18 cellular contexts compared by ENCODE assay signal in genomic region chr16:51328708-51329107, GRCh38.
A peak's percentile ranks its signal among the peaks of the same experiment; 100 is the strongest.
DNase-seq lines count a peak whose midpoint lies in the region; FAIRE-seq and TF ChIP-seq lines count a peak whose summit lies in the region.
"Had no signal": no experiment of that assay in that cellular context is flagged by ENCODE, and none has a peak within 500 bp of the region (broad histone marks: within the 10 kb centered on the region; RNA-seq: fewer than 3 reads in every experiment).

No MANE protein-coding gene starts in this region.

- no peak overlapping the region for H3K4me3 Mint-ChIP-seq in glutamatergic neuron (ENCODE audit: unreplicated experiment)
- H3K4me3 Mint-ChIP-seq in nephron progenitor cell: peak overlapping the region; percentile 14
- H3K4me3 Mint-ChIP-seq in activated T-helper 1 cell treated with anti-CD3 and anti-CD28 coated beads, Interleukin-12 subunit alpha, Interleukin-12 subunit beta, Interleukin-2, Interleukin-4 antibody, amounts not matched to agents 30 ng/mL and 10 ng/mL and 1 ng/mL, durations not matched to agents 14 hours and 24 hours and 36 hours: no peak overlapping the region
- H3K4me3 Mint-ChIP-seq: B cell; CD4-positive, alpha-beta T cell; HFFc6 had no signal

- H3K36me3 Mint-ChIP-seq in glutamatergic neuron (ENCODE audit: unreplicated experiment) (peaks cover 10% of the 10 kb centered on the region), nephron progenitor cell (ENCODE audit: low read depth) (peaks cover 44% of the 10 kb centered on the region)
- H3K36me3 Mint-ChIP-seq in activated T-helper 1 cell treated with anti-CD3 and anti-CD28 coated beads, Interleukin-12 subunit alpha, Interleukin-12 subunit beta, Interleukin-2, Interleukin-4 antibody, amounts not matched to agents 30 ng/mL and 10 ng/mL and 1 ng/mL, durations not matched to agents 14 hours and 24 hours and 36 hours (ENCODE audit: low read depth): no peaks in the 10 kb centered on the region

- H3K4me1 Mint-ChIP-seq in glutamatergic neuron (ENCODE audit: low read depth, unreplicated experiment) (peaks cover 13% of the 10 kb centered on the region), nephron progenitor cell (peaks cover 37% of the 10 kb centered on the region)
- no peaks in the 10 kb centered on the region for H3K4me1 Mint-ChIP-seq in activated T-helper 1 cell treated with anti-CD3 and anti-CD28 coated beads, Interleukin-12 subunit alpha, Interleukin-12 subunit beta, Interleukin-2, Interleukin-4 antibody, amounts not matched to agents 30 ng/mL and 10 ng/mL and 1 ng/mL, durations not matched to agents 14 hours and 24 hours and 36 hours (ENCODE audit: low read depth)
- H3K4me1 Mint-ChIP-seq: B cell had no signal

- intact Hi-C loops in activated T-helper 1 cell treated with anti-CD3 and anti-CD28 coated beads, Interleukin-12 subunit alpha, Interleukin-12 subunit beta, Interleukin-2, Interleukin-4 antibody, amounts not matched to agents 30 ng/mL and 10 ng/mL and 1 ng/mL, durations not matched to agents 14 hours and 24 hours and 36 hours (cut with micrococcal nuclease): no loop called here

- no peak overlapping the region for H3K27ac Mint-ChIP-seq in glutamatergic neuron (ENCODE audit: unreplicated experiment)
- peak overlapping the region; percentile 89 for H3K27ac Mint-ChIP-seq in nephron progenitor cell
- H3K27ac Mint-ChIP-seq in activated T-helper 1 cell treated with anti-CD3 and anti-CD28 coated beads, Interleukin-12 subunit alpha, Interleukin-12 subunit beta, Interleukin-2, Interleukin-4 antibody, amounts not matched to agents 30 ng/mL and 10 ng/mL and 1 ng/mL, durations not matched to agents 14 hours and 24 hours and 36 hours: no peak overlapping the region
- H3K27ac Mint-ChIP-seq: B cell; CD4-positive, alpha-beta T cell; HFFc6 had no signal

- FAIRE-seq in GM12891 (lab: Jason Lieb, UNC): no peak
- FAIRE-seq: GM12878, H1, HepG2, HTR-8/SVneo had no signal

- DNase-seq in amniotic epithelial cell (ENCODE audit: low read depth): peak; percentile 71
- DNase-seq in glutamatergic neuron: peak; percentile 32
- DNase-seq in nephron progenitor cell: peak; percentile 10
- DNase-seq in H4 (ENCODE audit: low spot score): no peak
- no peak for DNase-seq in GM12891 (ENCODE audit: insufficient read length, low spot score)
- no peak for DNase-seq in activated T-helper 1 cell treated with anti-CD3 and anti-CD28 coated beads, Interleukin-12 subunit alpha, Interleukin-12 subunit beta, Interleukin-2, Interleukin-4 antibody, amounts not matched to agents 30 ng/mL and 10 ng/mL and 1 ng/mL, durations not matched to agents 14 hours and 24 hours and 36 hours (ENCODE audit: low spot score)
- no peak for DNase-seq in substantia nigra (lab: John Stamatoyannopoulos, UW)
- DNase-seq: C1 segment of cervical spinal cord; Calu3; CD4-positive, alpha-beta T cell; DMS 273 treated with DMSO at 0.1 percent for 48 hours; HCEC 1CT; HFFc6 had no signal

- TF ChIP-seq CTCF in glutamatergic neuron (IDR thresholded peaks at IDR 0.05; ENCODE audit: partially characterized antibody, unreplicated experiment): no peak
- no peak for TF ChIP-seq CTCF in nephron progenitor cell (IDR thresholded peaks at IDR 0.05)

- H3K27me3 Mint-ChIP-seq in glutamatergic neuron (ENCODE audit: unreplicated experiment) (peaks cover 4% of the 10 kb centered on the region), nephron progenitor cell (ENCODE audit: low read depth, poor library complexity) (peaks cover 9% of the 10 kb centered on the region)
- H3K27me3 Mint-ChIP-seq in activated T-helper 1 cell treated with anti-CD3 and anti-CD28 coated beads, Interleukin-12 subunit alpha, Interleukin-12 subunit beta, Interleukin-2, Interleukin-4 antibody, amounts not matched to agents 30 ng/mL and 10 ng/mL and 1 ng/mL, durations not matched to agents 14 hours and 24 hours and 36 hours (ENCODE audit: insufficient read depth): no peaks in the 10 kb centered on the region
- H3K27me3 Mint-ChIP-seq: B cell had no signal

- H3K9me3 Mint-ChIP-seq in glutamatergic neuron (ENCODE audit: unreplicated experiment) (peaks cover 8% of the 10 kb centered on the region), nephron progenitor cell (peaks cover 54% of the 10 kb centered on the region)
- no peaks in the 10 kb centered on the region for H3K9me3 Mint-ChIP-seq in activated T-helper 1 cell treated with anti-CD3 and anti-CD28 coated beads, Interleukin-12 subunit alpha, Interleukin-12 subunit beta, Interleukin-2, Interleukin-4 antibody, amounts not matched to agents 30 ng/mL and 10 ng/mL and 1 ng/mL, durations not matched to agents 14 hours and 24 hours and 36 hours
- H3K9me3 Mint-ChIP-seq: CD4-positive, alpha-beta T cell; HFFc6 had no signal

- TF ChIP-seq POLR2A in GM12891 (IDR thresholded peaks at IDR 0.05; ENCODE audit: low read depth, low read length): no peak

- H3K27ac ChIP-seq in substantia nigra (ENCODE audit: low read depth, low read length, poor library complexity, severe bottlenecking): no peak overlapping the region

TF ChIP-seq in GM12891, 5 proteins besides CTCF, POLR2A, EP300 and RAD21:
- no peak for TF ChIP-seq PAX5 (IDR thresholded peaks at IDR 0.05; ENCODE audit: insufficient read depth, low read length, severe bottlenecking)
- no peak for TF ChIP-seq TAF1 (IDR thresholded peaks at IDR 0.05; ENCODE audit: low read depth, low read length)
- no peak for TF ChIP-seq SPI1 (IDR thresholded peaks at IDR 0.05; ENCODE audit: low read depth, low read length)
- no peak for TF ChIP-seq POU2F2 (IDR thresholded peaks at IDR 0.05; ENCODE audit: low read depth, low read length)
- no peak for TF ChIP-seq POLR2AphosphoS5 (IDR thresholded peaks at IDR 0.05; ENCODE audit: low read depth, low read length)
TF ChIP-seq in GM12891: peak in this region for 0.

Comparison
In these comparisons a context has a peak if more than half of its experiments do, and no peak if none do; other contexts are left out.
1. DNase-seq: peak in amniotic epithelial cell (single experiment), glutamatergic neuron (single experiment) and nephron progenitor cell (single experiment); none in H4 (single experiment), GM12891 (single experiment), activated T-helper 1 cell treated with anti-CD3 and anti-CD28 coated beads, Interleukin-12 subunit alpha, Interleukin-12 subunit beta, Interleukin-2, Interleukin-4 antibody, amounts not matched to agents 30 ng/mL and 10 ng/mL and 1 ng/mL, durations not matched to agents 14 hours and 24 hours and 36 hours (single experiment) and substantia nigra (0 of 49).